10 cellular contexts compared by ENCODE assay signal in genomic region chr1:15758953-15759661, GRCh38. TPM values are rescaled to one million over a fixed set of nuclear protein-coding genes. Genes with fewer than 3 reads are reported as not detected.
DNase-seq lines count a peak whose midpoint lies in the region; ATAC-seq and TF ChIP-seq lines count a peak whose summit lies in the region.
"Had no signal": no experiment of that assay in that cellular context is flagged by ENCODE, and none has a peak within 500 bp of the region (broad histone marks: within the 10 kb centered on the region; RNA-seq: fewer than 3 reads in every experiment).

No MANE protein-coding gene starts in this region.

- peaks cover 4% of the 10 kb centered on the region for H3K36me3 Mint-ChIP-seq in central memory CD8-positive, alpha-beta T cell (ENCODE audit: insufficient read depth)

- no peak for ATAC-seq in central memory CD8-positive, alpha-beta T cell (replicated peaks; ENCODE audit: extremely low read depth, poor library complexity, severe bottlenecking)
- ATAC-seq in left lung, result peak; percentile 39
- no peak for ATAC-seq in GM19452 (IDR thresholded peaks at IDR 0.05; ENCODE audit: unreplicated experiment)
- no peak for ATAC-seq in HG03378 (IDR thresholded peaks at IDR 0.05; ENCODE audit: unreplicated experiment)
- ATAC-seq in HG02678 (IDR thresholded peaks at IDR 0.05; ENCODE audit: unreplicated experiment), result no peak

- intact Hi-C loops in left lung (cut with DNase I), result no loop called here

- no peaks in the 10 kb centered on the region for H3K9me3 Mint-ChIP-seq in central memory CD8-positive, alpha-beta T cell
- H3K9me3 Mint-ChIP-seq: activated T-helper 1 cell treated with anti-CD3 and anti-CD28 coated beads, Interleukin-12 subunit alpha, Interleukin-12 subunit beta, Interleukin-2, Interleukin-4 antibody, amounts not matched to agents 30 ng/mL and 10 ng/mL and 1 ng/mL, durations not matched to agents 14 hours and 24 hours and 36 hours had no signal

- H3K27me3 ChIP-seq in left lung, result peaks cover 14 to 76% of the 10 kb centered on the region in 2 donors
- peaks cover 48% of the 10 kb centered on the region for H3K27me3 ChIP-seq in thymus (ENCODE audit: control insufficient read depth, insufficient read depth)

- H3K27ac Mint-ChIP-seq in central memory CD8-positive, alpha-beta T cell (ENCODE audit: low read depth), result no peak overlapping the region
- H3K27ac Mint-ChIP-seq: activated T-helper 1 cell treated with anti-CD3 and anti-CD28 coated beads, Interleukin-12 subunit alpha, Interleukin-12 subunit beta, Interleukin-2, Interleukin-4 antibody, amounts not matched to agents 30 ng/mL and 10 ng/mL and 1 ng/mL, durations not matched to agents 14 hours and 24 hours and 36 hours had no signal

- WGBS in thymus, result 4% methylated on average over 58 of the region's 58 CpGs

- peaks cover 11 to 31% of the 10 kb centered on the region in 2 donors for H3K4me1 ChIP-seq in left lung
- peaks cover 8% of the 10 kb centered on the region for H3K4me1 ChIP-seq in thymus (ENCODE audit: control insufficient read depth, insufficient read depth, low read length)

- H3K36me3 ChIP-seq in left lung, result no peaks in the 10 kb centered on the region
- H3K36me3 ChIP-seq in thymus (ENCODE audit: control insufficient read depth, insufficient read depth), result no peaks in the 10 kb centered on the region

- peak overlapping the region; percentile 45 to 61 for H3K4me3 ChIP-seq in left lung
- peak overlapping the region; percentile 47 for H3K4me3 ChIP-seq in thymus (ENCODE audit: low read length)

- no peak for TF ChIP-seq CTCF in left lung (IDR thresholded peaks at IDR 0.05)

- no peaks in the 10 kb centered on the region for H3K4me1 Mint-ChIP-seq in central memory CD8-positive, alpha-beta T cell

- no peaks in the 10 kb centered on the region for H3K9me3 ChIP-seq in left lung
- H3K9me3 ChIP-seq in thymus (ENCODE audit: control insufficient read depth), result peaks cover 2% of the 10 kb centered on the region

- H3K27ac ChIP-seq in left lung, result peak overlapping the region; percentile 52 to 65
- H3K27ac ChIP-seq in thymus (ENCODE audit: low read depth), result no peak overlapping the region
- H3K27ac ChIP-seq: HL-60 had no signal

- H3K27me3 Mint-ChIP-seq in central memory CD8-positive, alpha-beta T cell, result peaks cover 78% of the 10 kb centered on the region

- peak in 2 of 3 experiments; percentile 46 to 71 for DNase-seq in NCI-H1417 (lab: John Stamatoyannopoulos, UW)
- DNase-seq in NCI-H1417 treated with DMSO at 0.1 percent for 48 hours (lab: John Stamatoyannopoulos, UW), result no peak
- DNase-seq in central memory CD8-positive, alpha-beta T cell (ENCODE audit: low spot score in 2 of 2), result no peak
- DNase-seq in left lung, result peak in 1 of 2 donors; percentile 77

- peak overlapping the region; percentile 47 for H3K4me3 Mint-ChIP-seq in central memory CD8-positive, alpha-beta T cell
- H3K4me3 Mint-ChIP-seq: activated T-helper 1 cell treated with anti-CD3 and anti-CD28 coated beads, Interleukin-12 subunit alpha, Interleukin-12 subunit beta, Interleukin-2, Interleukin-4 antibody, amounts not matched to agents 30 ng/mL and 10 ng/mL and 1 ng/mL, durations not matched to agents 14 hours and 24 hours and 36 hours had no signal

RNA-seq across cellular contexts. Expression of gene FBLIM1, which starts 0.5 kb away (rescaled TPM):
- total RNA-seq in left lung, result 10 to 100 TPM; 52.3 to 57.1 TPM
- 10.3 TPM for polyA plus RNA-seq in thymus
- total RNA-seq: activated T-helper 1 cell treated with anti-CD3 and anti-CD28 coated beads, Interleukin-12 subunit alpha, Interleukin-12 subunit beta, Interleukin-2, Interleukin-4 antibody, amounts not matched to agents 30 ng/mL and 10 ng/mL and 1 ng/mL, durations not matched to agents 14 hours and 24 hours and 36 hours had no signal

RNA-seq across cellular contexts. Expression of gene TMEM82, which starts 16.8 kb away (rescaled TPM):
- not detected for total RNA-seq in left lung
- polyA plus RNA-seq in thymus, result not detected
- total RNA-seq: activated T-helper 1 cell treated with anti-CD3 and anti-CD28 coated beads, Interleukin-12 subunit alpha, Interleukin-12 subunit beta, Interleukin-2, Interleukin-4 antibody, amounts not matched to agents 30 ng/mL and 10 ng/mL and 1 ng/mL, durations not matched to agents 14 hours and 24 hours and 36 hours had no signal

RNA-seq across cellular contexts. Expression of gene SLC25A34, which starts 23.0 kb away (rescaled TPM):
- total RNA-seq in left lung, result 1 to 10 TPM; 1.4 to 2.6 TPM
- 2.4 TPM for polyA plus RNA-seq in thymus

RNA-seq across cellular contexts. Expression of gene UQCRHL, which starts 48.3 kb away (rescaled TPM):
- total RNA-seq in left lung, result 1 to 10 TPM; 1.2 TPM
- polyA plus RNA-seq in thymus, result 4.0 TPM

Comparison
In these comparisons a context has a peak if more than half of its experiments do, and no peak if none do; other contexts are left out.
1. DNase-seq: peak in NCI-H1417 (2 of 3); none in NCI-H1417 treated with DMSO at 0.1 percent for 48 hours (single experiment) and central memory CD8-positive, alpha-beta T cell (0 of 2).